Comparison of ENCODE assay signal across 8 cellular contexts in genomic region chr5:139633295-139634027, GRCh38. TPM values are rescaled to one million over a fixed set of nuclear protein-coding genes. Genes with fewer than 3 reads are reported as not detected.
DNase-seq lines count a peak whose midpoint lies in the region; ATAC-seq and TF ChIP-seq lines count a peak whose summit lies in the region.

No MANE protein-coding gene starts in this region.

- peak; percentile 31 for ATAC-seq in GM18909 (IDR thresholded peaks at IDR 0.05; ENCODE audit: poor library complexity, unreplicated experiment)
- peak; percentile 37 for ATAC-seq in SK-N-SH treated with all-trans-retinoic acid at 6 μM for 48 hours
- ATAC-seq in Right ventricle myocardium inferior: peak; percentile 20

- H3K36me3 Mint-ChIP-seq in activated naive CD8-positive, alpha-beta T cell: no peaks in the 10 kb centered on the region

- H3K4me3 Mint-ChIP-seq in activated naive CD8-positive, alpha-beta T cell: no peak overlapping the region

- TF ChIP-seq CTCF in AG09319 (IDR thresholded peaks at IDR 0.05; ENCODE audit: low read depth, low read length): peak; percentile 99

- H3K27me3 Mint-ChIP-seq in activated naive CD8-positive, alpha-beta T cell: no peaks in the 10 kb centered on the region

- H3K27ac Mint-ChIP-seq in activated naive CD8-positive, alpha-beta T cell: peak overlapping the region; percentile 52

- DNase-seq in AG09319 (ENCODE audit: extremely low read depth, low read depth): no peak
- peak; percentile 61 for DNase-seq in NCI-H1092 (lab: John Stamatoyannopoulos, UW)
- DNase-seq in Right ventricle myocardium inferior (ENCODE audit: missing footprints): peak; percentile 82
- peak; percentile 83 for DNase-seq in pons (ENCODE audit: low spot score)
- no peak for DNase-seq in 8988T

- intact Hi-C loops in Right ventricle myocardium inferior (cut with DNase I): loop anchor here (10.0 kb wide), 1 partner anchor 211 kb away; no protein-coding TSS in a partner anchor

- peaks cover 35% of the 10 kb centered on the region for H3K4me1 Mint-ChIP-seq in activated naive CD8-positive, alpha-beta T cell (ENCODE audit: low read depth)

- H3K9me3 Mint-ChIP-seq in activated naive CD8-positive, alpha-beta T cell (ENCODE audit: low read depth): no peaks in the 10 kb centered on the region

TF ChIP-seq in SK-N-SH treated with all-trans-retinoic acid at 6 μM for 48 hours, 23 proteins besides CTCF, POLR2A, EP300 and RAD21:
- TF ChIP-seq CSDC2 (CRISPR knock-in tag; IDR thresholded peaks at IDR 0.05) (no peak), SNAI2 (CRISPR knock-in tag; IDR thresholded peaks at IDR 0.05) (no peak), ZFP3 (CRISPR knock-in tag; IDR thresholded peaks at IDR 0.05) (no peak), ZC3H10 (CRISPR knock-in tag; IDR thresholded peaks at IDR 0.05) (no peak), ISL1 (CRISPR knock-in tag; IDR thresholded peaks at IDR 0.05) (no peak), RARB (CRISPR knock-in tag; IDR thresholded peaks at IDR 0.05) (no peak), ESRRG (CRISPR knock-in tag; IDR thresholded peaks at IDR 0.05) (no peak), TOX (CRISPR knock-in tag; IDR thresholded peaks at IDR 0.05; ENCODE audit: borderline replicate concordance) (no peak)
- TF ChIP-seq, protein P1, sequence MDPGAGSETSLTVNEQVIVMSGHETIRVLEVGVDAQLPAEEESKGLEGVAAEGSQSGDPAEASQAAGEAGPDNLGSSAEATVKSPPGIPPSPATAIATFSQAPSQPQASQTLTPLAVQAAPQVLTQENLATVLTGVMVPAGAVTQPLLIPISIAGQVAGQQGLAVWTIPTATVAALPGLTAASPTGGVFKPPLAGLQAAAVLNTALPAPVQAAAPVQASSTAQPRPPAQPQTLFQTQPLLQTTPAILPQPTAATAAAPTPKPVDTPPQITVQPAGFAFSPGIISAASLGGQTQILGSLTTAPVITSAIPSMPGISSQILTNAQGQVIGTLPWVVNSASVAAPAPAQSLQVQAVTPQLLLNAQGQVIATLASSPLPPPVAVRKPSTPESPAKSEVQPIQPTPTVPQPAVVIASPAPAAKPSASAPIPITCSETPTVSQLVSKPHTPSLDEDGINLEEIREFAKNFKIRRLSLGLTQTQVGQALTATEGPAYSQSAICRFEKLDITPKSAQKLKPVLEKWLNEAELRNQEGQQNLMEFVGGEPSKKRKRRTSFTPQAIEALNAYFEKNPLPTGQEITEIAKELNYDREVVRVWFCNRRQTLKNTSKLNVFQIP (CRISPR knock-in tag; IDR thresholded peaks at IDR 0.05; ENCODE audit: borderline replicate concordance, low read depth): no peak
- TF ChIP-seq, protein P2, sequence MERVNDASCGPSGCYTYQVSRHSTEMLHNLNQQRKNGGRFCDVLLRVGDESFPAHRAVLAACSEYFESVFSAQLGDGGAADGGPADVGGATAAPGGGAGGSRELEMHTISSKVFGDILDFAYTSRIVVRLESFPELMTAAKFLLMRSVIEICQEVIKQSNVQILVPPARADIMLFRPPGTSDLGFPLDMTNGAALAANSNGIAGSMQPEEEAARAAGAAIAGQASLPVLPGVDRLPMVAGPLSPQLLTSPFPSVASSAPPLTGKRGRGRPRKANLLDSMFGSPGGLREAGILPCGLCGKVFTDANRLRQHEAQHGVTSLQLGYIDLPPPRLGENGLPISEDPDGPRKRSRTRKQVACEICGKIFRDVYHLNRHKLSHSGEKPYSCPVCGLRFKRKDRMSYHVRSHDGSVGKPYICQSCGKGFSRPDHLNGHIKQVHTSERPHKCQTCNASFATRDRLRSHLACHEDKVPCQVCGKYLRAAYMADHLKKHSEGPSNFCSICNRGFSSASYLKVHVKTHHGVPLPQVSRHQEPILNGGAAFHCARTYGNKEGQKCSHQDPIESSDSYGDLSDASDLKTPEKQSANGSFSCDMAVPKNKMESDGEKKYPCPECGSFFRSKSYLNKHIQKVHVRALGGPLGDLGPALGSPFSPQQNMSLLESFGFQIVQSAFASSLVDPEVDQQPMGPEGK (CRISPR knock-in tag; IDR thresholded peaks at IDR 0.05; ENCODE audit: borderline replicate concordance): no peak
TF ChIP-seq in SK-N-SH treated with all-trans-retinoic acid at 6 μM for 48 hours: peak in this region for 0.

RNA-seq across cellular contexts. Expression of gene CXXC5, which starts 14.7 kb away (rescaled TPM):
- 74.1 TPM for total RNA-seq in Right ventricle myocardium inferior

Comparison
In these comparisons a context has a peak if more than half of its experiments do, and no peak if none do; other contexts are left out.
1. DNase-seq: peak in NCI-H1092 (single experiment), Right ventricle myocardium inferior (single experiment) and pons (single experiment); none in AG09319 (single experiment) and 8988T (single experiment).
2. Peak in every context shown above with its lines, with median percentiles within 50 percentile points of each other: ATAC-seq.